ENCODE assay signal across 10 cellular contexts in the genomic region with DNA sequence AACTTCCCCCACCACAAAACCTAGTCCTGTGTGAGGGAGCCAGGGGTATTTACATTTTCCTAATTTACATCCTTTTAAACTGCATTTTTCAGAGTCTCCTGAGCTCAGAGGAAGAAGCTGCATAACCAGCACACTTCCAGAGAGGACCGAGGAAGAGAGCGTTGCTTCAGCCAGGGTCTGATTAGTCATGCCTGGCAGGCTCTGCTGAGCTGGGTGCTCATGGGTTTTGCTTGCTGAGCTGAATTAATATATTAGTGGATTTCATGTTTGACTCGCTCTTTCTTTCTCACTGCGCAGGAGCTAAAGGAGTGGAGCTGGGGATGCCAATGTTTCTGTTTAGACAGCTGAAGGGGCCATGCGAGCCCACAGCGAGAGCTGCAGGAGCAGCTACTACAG.
DNase-seq lines count a peak whose midpoint lies in the region; ATAC-seq, FAIRE-seq and TF ChIP-seq lines count a peak whose summit lies in the region.
"Had no signal": no experiment of that assay in that cellular context is flagged by ENCODE, and none has a peak within 500 bp of the region (broad histone marks: within the 10 kb centered on the region; RNA-seq: fewer than 3 reads in every experiment).

No MANE protein-coding gene starts in this region.

- H3K9me2 ChIP-seq in SK-N-SH, result no peaks in the 10 kb centered on the region

- H3K27ac ChIP-seq in SK-N-SH (ENCODE audit: low read depth in 2 of 2, low read length in 1 of 2) (peak overlapping the region; percentile 43 to 87; a peak in 3 of 4 replicates), pancreas (no peak overlapping the region)

- peaks cover 14 to 20% of the 10 kb centered on the region in 2 experiments for H3K4me1 ChIP-seq in SK-N-SH (ENCODE audit: control insufficient read depth in 1 of 2, insufficient read depth in 2 of 2, low read depth in 1 of 2, low read length in 1 of 2)
- no peaks in the 10 kb centered on the region for H3K4me1 ChIP-seq in pancreas

- peak overlapping the region; percentile 86 for H2AFZ ChIP-seq in SK-N-SH (ENCODE audit: low read depth)

- TF ChIP-seq CTCF in SK-N-SH (IDR thresholded peaks at IDR 0.05) (no peak), fibroblast of the aortic adventitia (IDR thresholded peaks at IDR 0.05; ENCODE audit: insufficient read depth, low read length) (no peak), pancreas (IDR thresholded peaks at IDR 0.05) (no peak)

- no peaks in the 10 kb centered on the region for H3K36me3 ChIP-seq in SK-N-SH (replicated peaks in 1 of 2; ENCODE audit: control insufficient read depth in 1 of 2, insufficient read depth in 2 of 2, low read length in 1 of 2)
- H3K36me3 ChIP-seq in pancreas, result no peaks in the 10 kb centered on the region

- no peak for TF ChIP-seq EP300 in SK-N-SH (IDR thresholded peaks at IDR 0.05; ENCODE audit: borderline replicate concordance in 1 of 2, low read depth in 1 of 2, low read length in 1 of 2)

- DNase-seq in EH (ENCODE audit: low read depth), result peak; percentile 69
- no peak for DNase-seq in SK-N-SH
- peak; percentile 72 for DNase-seq in fibroblast of the aortic adventitia (ENCODE audit: low read depth)
- no peak for DNase-seq in pancreas
- no peak for DNase-seq in activated T-cell treated with anti-CD3 and anti-CD28 coated beads for 4 hours
- DNase-seq: CD4-positive, alpha-beta memory T cell; GOT3 had no signal

- peaks cover 33% of the 10 kb centered on the region for H3F3A ChIP-seq in SK-N-SH (replicated peaks; ENCODE audit: insufficient read depth)

- FAIRE-seq in pancreas (lab: Jason Lieb, UNC), result no peak

- H3K4me3 ChIP-seq in SK-N-SH (ENCODE audit: low read depth in 2 of 2, low read length in 1 of 2), result peak overlapping the region in 1 of 2 experiments; percentile 22; a peak in 1 of 4 replicates
- no peak overlapping the region for H3K4me3 ChIP-seq in fibroblast of the aortic adventitia (ENCODE audit: low read depth, low read length)
- no peak overlapping the region for H3K4me3 ChIP-seq in pancreas

- peak in 3 of 4 donors; percentile 49 to 79 (median 51) for ATAC-seq in pancreas
- ATAC-seq in HG03432 (IDR thresholded peaks at IDR 0.05; ENCODE audit: unreplicated experiment), result no peak
- ATAC-seq in HG02973 (IDR thresholded peaks at IDR 0.05; ENCODE audit: unreplicated experiment), result no peak
- ATAC-seq in HG03159 (IDR thresholded peaks at IDR 0.05; ENCODE audit: unreplicated experiment), result no peak

- CTCF ChIA-PET in SK-N-SH (lab: Yijun Ruan, JAX), result interaction anchor here (1.5 kb wide), 1 partner anchor 83 kb away, joined by 3 read pairs; no protein-coding TSS in a partner anchor

- WGBS in SK-N-SH (ENCODE audit: low lambda C conversion rate), result 42% methylated on average over 5 of the region's 6 CpGs
- WGBS in pancreas, 2 donors, result 49 to 50% methylated on average over 6 of the region's 6 CpGs

- no peaks in the 10 kb centered on the region for H4K20me1 ChIP-seq in SK-N-SH (ENCODE audit: insufficient read depth)

- POLR2A ChIA-PET in SK-N-SH (lab: Yijun Ruan, JAX), result no interaction called here

- intact Hi-C loops in pancreas (cut with DNase I), result no loop called here

- H3K9me3 ChIP-seq in SK-N-SH, result no peaks in the 10 kb centered on the region
- H3K9me3 ChIP-seq in pancreas, result no peaks in the 10 kb centered on the region

- H3K4me2 ChIP-seq in SK-N-SH, result peak overlapping the region; percentile 69

- TF ChIP-seq RAD21 in SK-N-SH (IDR thresholded peaks at IDR 0.05; ENCODE audit: low read length), result no peak

- H3K79me2 ChIP-seq in SK-N-SH (ENCODE audit: insufficient read depth), result no peaks in the 10 kb centered on the region

- peak overlapping the region; percentile 33; the same call in 1 of the 2 replicates for H3K9ac ChIP-seq in SK-N-SH

- H3K27me3 ChIP-seq in SK-N-SH (ENCODE audit: insufficient read depth) (no peaks in the 10 kb centered on the region), pancreas (no peaks in the 10 kb centered on the region)

TF ChIP-seq in SK-N-SH, 30 proteins besides CTCF, POLR2A, EP300 and RAD21:
- TF ChIP-seq RCOR1 (IDR thresholded peaks at IDR 0.05; ENCODE audit: low read length) (no peak), NRF1 (IDR thresholded peaks at IDR 0.05; ENCODE audit: low read depth, low read length) (no peak), FOXJ3 (CRISPR knock-in tag; IDR thresholded peaks at IDR 0.05) (no peak), ELF1 (IDR thresholded peaks at IDR 0.05) (no peak), FOXM1 (IDR thresholded peaks at IDR 0.05; ENCODE audit: low read depth) (no peak), JUND (IDR thresholded peaks at IDR 0.05) (no peak), NFIC (IDR thresholded peaks at IDR 0.05; ENCODE audit: borderline replicate concordance) (no peak)
- TF ChIP-seq, protein P1, sequence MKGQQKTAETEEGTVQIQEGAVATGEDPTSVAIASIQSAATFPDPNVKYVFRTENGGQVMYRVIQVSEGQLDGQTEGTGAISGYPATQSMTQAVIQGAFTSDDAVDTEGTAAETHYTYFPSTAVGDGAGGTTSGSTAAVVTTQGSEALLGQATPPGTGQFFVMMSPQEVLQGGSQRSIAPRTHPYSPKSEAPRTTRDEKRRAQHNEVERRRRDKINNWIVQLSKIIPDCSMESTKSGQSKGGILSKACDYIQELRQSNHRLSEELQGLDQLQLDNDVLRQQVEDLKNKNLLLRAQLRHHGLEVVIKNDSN (IDR thresholded peaks at IDR 0.05; ENCODE audit: borderline replicate concordance, low read depth), result no peak
- TF ChIP-seq, protein P2, sequence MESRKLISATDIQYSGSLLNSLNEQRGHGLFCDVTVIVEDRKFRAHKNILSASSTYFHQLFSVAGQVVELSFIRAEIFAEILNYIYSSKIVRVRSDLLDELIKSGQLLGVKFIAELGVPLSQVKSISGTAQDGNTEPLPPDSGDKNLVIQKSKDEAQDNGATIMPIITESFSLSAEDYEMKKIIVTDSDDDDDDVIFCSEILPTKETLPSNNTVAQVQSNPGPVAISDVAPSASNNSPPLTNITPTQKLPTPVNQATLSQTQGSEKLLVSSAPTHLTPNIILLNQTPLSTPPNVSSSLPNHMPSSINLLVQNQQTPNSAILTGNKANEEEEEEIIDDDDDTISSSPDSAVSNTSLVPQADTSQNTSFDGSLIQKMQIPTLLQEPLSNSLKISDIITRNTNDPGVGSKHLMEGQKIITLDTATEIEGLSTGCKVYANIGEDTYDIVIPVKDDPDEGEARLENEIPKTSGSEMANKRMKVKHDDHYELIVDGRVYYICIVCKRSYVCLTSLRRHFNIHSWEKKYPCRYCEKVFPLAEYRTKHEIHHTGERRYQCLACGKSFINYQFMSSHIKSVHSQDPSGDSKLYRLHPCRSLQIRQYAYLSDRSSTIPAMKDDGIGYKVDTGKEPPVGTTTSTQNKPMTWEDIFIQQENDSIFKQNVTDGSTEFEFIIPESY (IDR thresholded peaks at IDR 0.05; ENCODE audit: borderline replicate concordance, low read depth), result no peak

Comparison
In these comparisons a context has a peak if more than half of its experiments do, and no peak if none do; other contexts are left out.
1. DNase-seq: peak in EH (single experiment) and fibroblast of the aortic adventitia (single experiment); none in SK-N-SH (single experiment), pancreas (0 of 6) and activated T-cell treated with anti-CD3 and anti-CD28 coated beads for 4 hours (single experiment).
2. H3K27ac ChIP-seq: peak in SK-N-SH (2 of 2); none in pancreas (0 of 4).
3. ATAC-seq: peak in pancreas (3 of 4); none in HG03432 (single experiment), HG02973 (single experiment) and HG03159 (single experiment).